Comparison of ENCODE assay signal across 3 cellular contexts in genomic region chr15:32481683-32482082, GRCh38. TPM values are rescaled to one million over a fixed set of nuclear protein-coding genes. Genes with fewer than 3 reads are reported as not detected.
"Had no signal": no experiment of that assay in that cellular context is flagged by ENCODE, and none has a peak within 500 bp of the region (broad histone marks: within the 10 kb centered on the region; RNA-seq: fewer than 3 reads in every experiment).

No MANE protein-coding gene starts in this region.

RNA-seq across cellular contexts. Expression of gene GOLGA8O, which starts 26.2 kb away (rescaled TPM):
- total RNA-seq: ascending aorta, cerebellum, WTC11 had no signal
